8 cellular contexts compared by ENCODE assay signal in genomic region chr6:28383235-28384142, GRCh38. TPM values are rescaled to one million over a fixed set of nuclear protein-coding genes. Genes with fewer than 3 reads are reported as not detected.
DNase-seq lines count a peak whose midpoint lies in the region; ATAC-seq and TF ChIP-seq lines count a peak whose summit lies in the region.

No MANE protein-coding gene starts in this region.

- peaks cover 2% of the 10 kb centered on the region for H3K4me1 ChIP-seq in mucosa of descending colon (ENCODE audit: low read depth)
- H3K4me1 ChIP-seq in stomach smooth muscle (ENCODE audit: control insufficient read depth, insufficient read depth, low read length), result no peaks in the 10 kb centered on the region

- no peak for TF ChIP-seq CTCF in mucosa of descending colon (IDR thresholded peaks at IDR 0.05)

- peak overlapping the region; percentile 58 to 75 for H3K9ac ChIP-seq in stomach smooth muscle (ENCODE audit: low read length in 2 of 2)

- no peaks in the 10 kb centered on the region for H3K27me3 ChIP-seq in stomach smooth muscle (ENCODE audit: control insufficient read depth in 1 of 2, insufficient read depth in 2 of 2, low read length in 2 of 2)

- intact Hi-C loops in mucosa of descending colon (cut with DNase I, micrococcal nuclease), result no loop called here

- peak overlapping the region; percentile 66 for H3K27ac ChIP-seq in stomach smooth muscle (ENCODE audit: low read length)

- ATAC-seq in HG02642 (IDR thresholded peaks at IDR 0.05; ENCODE audit: poor library complexity, unreplicated experiment), result peak; percentile 96
- peak; percentile 100 for ATAC-seq in mucosa of descending colon

- H3K36me3 ChIP-seq in mucosa of descending colon (ENCODE audit: low read depth) (no peaks in the 10 kb centered on the region), stomach smooth muscle (ENCODE audit: control insufficient read depth in 2 of 2, insufficient read depth in 2 of 2, low read length in 2 of 2) (peaks cover 6 to 9% of the 10 kb centered on the region in 2 donors)

- H3K4me3 ChIP-seq in mucosa of descending colon (no peak overlapping the region), stomach smooth muscle (ENCODE audit: low read length in 2 of 2) (peak overlapping the region; percentile 71 to 78)

- DNase-seq in activated effector memory CD4-positive, alpha-beta T cell treated with anti-CD3 and anti-CD28 coated beads, Interleukin-2, amount 50 U/mL, for 16 hours, result peak; percentile 63
- no peak for DNase-seq in activated effector memory CD4-positive, alpha-beta T cell treated with Interleukin-2 at 50 U/mL for 16 hours
- DNase-seq in NCI-H1436 treated with DMSO at 0.1 percent for 48 hours (lab: John Stamatoyannopoulos, UW) (peak; percentile 25), fibroblast of gingiva (ENCODE audit: low read depth) (peak; percentile 86), mucosa of descending colon (peak; percentile 92 to 93 (median 92))
- DNase-seq in activated CD8-positive, alpha-beta memory T cell treated with anti-CD3 and anti-CD28 coated beads, Interleukin-2, amount 50 U/mL, for 48 hours, result peak; percentile 59

- peaks cover 6% of the 10 kb centered on the region for H3K9me3 ChIP-seq in mucosa of descending colon
- no peaks in the 10 kb centered on the region for H3K9me3 ChIP-seq in stomach smooth muscle (ENCODE audit: control insufficient read depth in 2 of 2, low read length in 2 of 2)

RNA-seq across cellular contexts. Expression of gene ZSCAN12, which starts 16.1 kb away (rescaled TPM):
- 1 to 10 TPM; 4.3 to 6.9 (median 5.0) TPM for total RNA-seq in mucosa of descending colon

RNA-seq across cellular contexts. Expression of gene ZKSCAN3, which starts 33.7 kb away (rescaled TPM):
- 10 to 100 TPM in 1 of 3 donors, 1 to 10 TPM in 2; 5.2 to 12.8 (median 6.1) TPM for total RNA-seq in mucosa of descending colon

RNA-seq across cellular contexts. Expression of gene ZSCAN31, which starts 47.5 kb away (rescaled TPM):
- total RNA-seq in mucosa of descending colon, result 10 to 100 TPM in 1 of 3 donors, 1 to 10 TPM in 2; 6.3 to 20.5 (median 8.7) TPM

RNA-seq across cellular contexts. Expression of gene ZSCAN23, which starts 59.8 kb away (rescaled TPM):
- 1 to 10 TPM in 2 of 3 donors, under 1 TPM in 1; 0.89 to 3.0 (median 2.0) TPM for total RNA-seq in mucosa of descending colon
